In genomic region chr12:52084491-52085231, GRCh38 we compare ENCODE assay signal across 26 cellular contexts. TPM values are rescaled to one million over a fixed set of nuclear protein-coding genes. Genes with fewer than 3 reads are reported as not detected.
DNase-seq lines count a peak whose midpoint lies in the region; ATAC-seq, FAIRE-seq and TF ChIP-seq lines count a peak whose summit lies in the region.
"Had no signal": no experiment of that assay in that cellular context is flagged by ENCODE, and none has a peak within 500 bp of the region (broad histone marks: within the 10 kb centered on the region; RNA-seq: fewer than 3 reads in every experiment).

No MANE protein-coding gene starts in this region.

- no peaks in the 10 kb centered on the region for H3K27me3 ChIP-seq in BLaER1
- no peaks in the 10 kb centered on the region for H3K27me3 ChIP-seq in H7 (ENCODE audit: control insufficient read depth, insufficient read depth, low read length)

- H3K27ac ChIP-seq in BLaER1 (peak overlapping the region; percentile 37), kidney (ENCODE audit: low read depth in 2 of 2, low read length in 2 of 2) (no peak overlapping the region)

- H3K27ac Mint-ChIP-seq in stimulated activated naive B cell treated with anti-CD40 and anti-IgM and Interleukin-4, amounts not matched to agents 10 μg/mL and 1 μg/mL and 100 μg/mL, for 72 hours: peak overlapping the region; percentile 49
- H3K27ac Mint-ChIP-seq in progenitor cell of endocrine pancreas: no peak overlapping the region
- H3K27ac Mint-ChIP-seq: CD8-positive, alpha-beta T cell; HFFc6 had no signal

- peaks cover 16 to 27% of the 10 kb centered on the region in 2 donors for H3K27me3 Mint-ChIP-seq in stimulated activated naive B cell treated with anti-CD40 and anti-IgM and Interleukin-4, amounts not matched to agents 10 μg/mL and 1 μg/mL and 100 μg/mL, for 72 hours
- H3K27me3 Mint-ChIP-seq in progenitor cell of endocrine pancreas: peaks cover 25% of the 10 kb centered on the region

- peaks cover 6% of the 10 kb centered on the region for H3K36me3 ChIP-seq in BLaER1
- no peaks in the 10 kb centered on the region; the same call in 1 of the 2 replicates for H3K36me3 ChIP-seq in H7 (replicated peaks; ENCODE audit: control insufficient read depth, insufficient read depth, low read length)
- H3K36me3 ChIP-seq in kidney (ENCODE audit: control insufficient read depth in 1 of 2, insufficient read depth in 2 of 2, low read length in 2 of 2): no peaks in the 10 kb centered on the region

- intact Hi-C loops in kidney (cut with DNase I): no loop called here

- no peaks in the 10 kb centered on the region for H3K9me3 Mint-ChIP-seq in stimulated activated naive B cell treated with anti-CD40 and anti-IgM and Interleukin-4, amounts not matched to agents 10 μg/mL and 1 μg/mL and 100 μg/mL, for 72 hours
- H3K9me3 Mint-ChIP-seq in progenitor cell of endocrine pancreas (ENCODE audit: low read depth): no peaks in the 10 kb centered on the region
- H3K9me3 Mint-ChIP-seq: CD8-positive, alpha-beta T cell; HFFc6 had no signal

- H3K9me3 ChIP-seq in BLaER1 (no peaks in the 10 kb centered on the region), kidney (ENCODE audit: control insufficient read depth in 1 of 2, low read length in 2 of 2) (no peaks in the 10 kb centered on the region)
- H3K9me3 ChIP-seq: SK-N-SH had no signal

- H3K4me1 Mint-ChIP-seq in stimulated activated naive B cell treated with anti-CD40 and anti-IgM and Interleukin-4, amounts not matched to agents 10 μg/mL and 1 μg/mL and 100 μg/mL, for 72 hours: peaks cover 44 to 56% of the 10 kb centered on the region in 2 donors
- H3K4me1 Mint-ChIP-seq in progenitor cell of endocrine pancreas (ENCODE audit: low read depth): peaks cover 7% of the 10 kb centered on the region

- peaks cover 5% of the 10 kb centered on the region; the same call in 1 of the 2 replicates for H4K20me1 ChIP-seq in BLaER1

- FAIRE-seq in kidney (lab: Jason Lieb, UNC) (no peak), D721Med (lab: Jason Lieb, UNC) (no peak)
- FAIRE-seq: GM19239, H54 had no signal

- H3K4me1 ChIP-seq in BLaER1: peaks cover 84% of the 10 kb centered on the region
- H3K4me1 ChIP-seq in kidney (ENCODE audit: control insufficient read depth in 1 of 2, insufficient read depth in 1 of 2, low read depth in 1 of 2, low read length in 2 of 2): peaks cover 7 to 20% of the 10 kb centered on the region in 2 donors

- peaks cover 0 to 10% of the 10 kb centered on the region in 2 donors for H3K36me3 Mint-ChIP-seq in stimulated activated naive B cell treated with anti-CD40 and anti-IgM and Interleukin-4, amounts not matched to agents 10 μg/mL and 1 μg/mL and 100 μg/mL, for 72 hours
- H3K36me3 Mint-ChIP-seq in progenitor cell of endocrine pancreas (ENCODE audit: insufficient read depth): no peaks in the 10 kb centered on the region
- H3K36me3 Mint-ChIP-seq: CD8-positive, alpha-beta T cell had no signal

- H3K4me2 ChIP-seq in BLaER1: peak overlapping the region; percentile 85
- H3K4me2 ChIP-seq: SK-N-SH had no signal

- H3K9ac ChIP-seq in BLaER1 (no peak overlapping the region), kidney (ENCODE audit: low read length in 2 of 2) (no peak overlapping the region)
- H3K9ac ChIP-seq: SK-N-SH had no signal

- H3K4me3 ChIP-seq in BLaER1 (no peak overlapping the region), H7 (ENCODE audit: insufficient read depth, low read depth, low read length) (no peak overlapping the region), kidney (ENCODE audit: low read length in 2 of 2) (no peak overlapping the region)

- TF ChIP-seq CTCF in kidney (IDR thresholded peaks at IDR 0.05; ENCODE audit: borderline replicate concordance, extremely low read depth, insufficient read depth) (no peak), D721Med (IDR thresholded peaks at IDR 0.05; ENCODE audit: insufficient read depth, missing control alignments) (no peak), progenitor cell of endocrine pancreas (IDR thresholded peaks at IDR 0.05; ENCODE audit: unreplicated experiment) (no peak)

- DNase-seq in H7: peak; percentile 17
- DNase-seq in kidney: peak; percentile 32
- DNase-seq in stimulated activated naive B cell treated with anti-CD40 and anti-IgM and Interleukin-4, amounts not matched to agents 10 μg/mL and 1 μg/mL and 100 μg/mL, for 72 hours: no peak
- no peak for DNase-seq in D721Med (ENCODE audit: insufficient read length, low spot score)
- no peak for DNase-seq in progenitor cell of endocrine pancreas (ENCODE audit: low spot score, unreplicated experiment)
- DNase-seq in OCI-M2 (lab: John Stamatoyannopoulos, UW; ENCODE audit: unreplicated experiment): no peak
- DNase-seq: Calu3; CD8-positive, alpha-beta T cell; DMS53; GDM1; HFFc6; KBM-7; MM.1S; NCI-H1092 treated with DMSO at 0.1 percent for 48 hours; NCI-H1436 treated with DMSO at 0.1 percent for 48 hours; NCI-H2029; NCI-H226; NCI-H510A treated with DMSO at 0.1 percent for 48 hours; NCI-H748 treated with DMSO at 0.1 percent for 48 hours; SIG-M5 had no signal

- ATAC-seq in stimulated activated naive B cell treated with anti-CD40 and anti-IgM and Interleukin-4, amounts not matched to agents 10 μg/mL and 1 μg/mL and 100 μg/mL, for 72 hours (replicated peaks): no peak
- ATAC-seq: CD8-positive, alpha-beta T cell; Panc1 had no signal

- H3K4me3 Mint-ChIP-seq in stimulated activated naive B cell treated with anti-CD40 and anti-IgM and Interleukin-4, amounts not matched to agents 10 μg/mL and 1 μg/mL and 100 μg/mL, for 72 hours: no peak overlapping the region
- H3K4me3 Mint-ChIP-seq in progenitor cell of endocrine pancreas (ENCODE audit: low read depth): no peak overlapping the region
- H3K4me3 Mint-ChIP-seq: CD8-positive, alpha-beta T cell; HFFc6 had no signal

RNA-seq across cellular contexts. Expression of gene SMIM41, which starts 5.2 kb away (rescaled TPM):
- not detected in 2 replicates for total RNA-seq in H7 (2014; rRNA removed; shearing (Covaris generic))
- total RNA-seq in kidney (0.31 TPM), progenitor cell of endocrine pancreas (not detected in 2 replicates)
- polyA plus RNA-seq in kidney (ENCODE audit: insufficient read depth, low read depth, low replicate concordance): not detected
- total RNA-seq: Calu3, HFFc6 had no signal
- polyA plus RNA-seq: BJ, SK-N-SH had no signal

RNA-seq across cellular contexts. Expression of gene ATG101, which starts 14.9 kb away (rescaled TPM):
- total RNA-seq in H7 (2014; rRNA removed; shearing (Covaris generic)): 67.3 and 75.7 TPM in 2 replicates
- total RNA-seq in kidney (32.1 TPM), progenitor cell of endocrine pancreas (23.5 and 26.4 TPM in 2 replicates)
- 53.0 TPM for polyA plus RNA-seq in kidney (ENCODE audit: insufficient read depth, low read depth, low replicate concordance)

RNA-seq across cellular contexts. Expression of gene NR4A1, which starts 33.4 kb away (rescaled TPM):
- 11.8 and 29.6 TPM in 2 replicates for total RNA-seq in H7 (2014; rRNA removed; shearing (Covaris generic))
- total RNA-seq in kidney: 37.2 TPM
- 54.1 TPM for polyA plus RNA-seq in kidney (ENCODE audit: insufficient read depth, low read depth, low replicate concordance)
- 21.7 and 22.8 TPM in 2 replicates for total RNA-seq in progenitor cell of endocrine pancreas

Comparison
In these comparisons a context has a peak if more than half of its experiments do, and no peak if none do; other contexts are left out.
1. DNase-seq: peak in H7 (single experiment) and kidney (single experiment); none in stimulated activated naive B cell treated with anti-CD40 and anti-IgM and Interleukin-4, amounts not matched to agents 10 μg/mL and 1 μg/mL and 100 μg/mL, for 72 hours (single experiment), D721Med (single experiment), progenitor cell of endocrine pancreas (single experiment) and OCI-M2 (single experiment).